In genomic region chr5:171387970-171388815, GRCh38 we compare ENCODE assay signal across 8 cellular contexts. TPM values are rescaled to one million over a fixed set of nuclear protein-coding genes. Genes with fewer than 3 reads are reported as not detected.
DNase-seq lines count a peak whose midpoint lies in the region; ATAC-seq and TF ChIP-seq lines count a peak whose summit lies in the region.

No MANE protein-coding gene starts in this region.

- peak; percentile 19 for TF ChIP-seq CTCF in DND-41 (IDR thresholded peaks at IDR 0.05; ENCODE audit: borderline replicate concordance, extremely low read depth, low read length, poor library complexity, severe bottlenecking)
- no peak for TF ChIP-seq CTCF in parathyroid adenoma (IDR thresholded peaks at IDR 0.05)
- no peak for TF ChIP-seq CTCF in tibial artery (IDR thresholded peaks at IDR 0.05)

- DNase-seq in DND-41 (peak; percentile 85), SKM-1 (lab: John Stamatoyannopoulos, UW; ENCODE audit: unreplicated experiment) (peak; percentile 38), Right ventricle myocardium inferior (ENCODE audit: missing footprints) (peak; percentile 88), tibial artery (peak; percentile 69 to 88)

- peak; percentile 53 for ATAC-seq in DND-41 (ENCODE audit: insufficient read depth, low read depth)
- ATAC-seq in GM21526 (IDR thresholded peaks at IDR 0.05; ENCODE audit: low FRiP score, unreplicated experiment) = peak; percentile 31
- ATAC-seq in Right ventricle myocardium inferior = peak; percentile 35

- intact Hi-C loops in Right ventricle myocardium inferior (cut with DNase I) = no loop called here
- intact Hi-C loops in tibial artery (cut with DNase I; ENCODE audit: low total_unique reads) = no loop called here

- no peak for TF ChIP-seq RAD21 in Ishikawa (IDR thresholded peaks at IDR 0.05; ENCODE audit: low read depth)

- H4K20me1 ChIP-seq in DND-41 (ENCODE audit: insufficient read depth, low read length) = peaks cover 54% of the 10 kb centered on the region

- H3K36me3 Mint-ChIP-seq in activated naive CD8-positive, alpha-beta T cell = peaks cover 36% of the 10 kb centered on the region

- H2AFZ ChIP-seq in DND-41 (ENCODE audit: low read depth, low read length) (peak overlapping the region; percentile 46; the same call in 1 of the 2 replicates), parathyroid adenoma (peak overlapping the region; percentile 83)

- H3K79me2 ChIP-seq in DND-41 (ENCODE audit: insufficient read depth, low read length) = peaks cover 68% of the 10 kb centered on the region
- H3K79me2 ChIP-seq in parathyroid adenoma = peaks cover 46% of the 10 kb centered on the region

- H3K9me3 Mint-ChIP-seq in activated naive CD8-positive, alpha-beta T cell (ENCODE audit: low read depth) = no peaks in the 10 kb centered on the region

- peak overlapping the region; percentile 74 for H3K4me2 ChIP-seq in DND-41 (ENCODE audit: insufficient read depth, low read length)
- H3K4me2 ChIP-seq in parathyroid adenoma (ENCODE audit: low read length) = peak overlapping the region; percentile 91

- no peaks in the 10 kb centered on the region for H3K27me3 ChIP-seq in DND-41 (ENCODE audit: insufficient read depth, low read length, poor library complexity)
- no peaks in the 10 kb centered on the region for H3K27me3 ChIP-seq in parathyroid adenoma (ENCODE audit: control insufficient read depth, insufficient read depth, low read length)
- H3K27me3 ChIP-seq in tibial artery = no peaks in the 10 kb centered on the region

- H3K9me3 ChIP-seq in DND-41 (ENCODE audit: insufficient read depth, low read length, severe bottlenecking) (no peaks in the 10 kb centered on the region), parathyroid adenoma (ENCODE audit: control insufficient read depth, low read length) (no peaks in the 10 kb centered on the region), tibial artery (no peaks in the 10 kb centered on the region)

- no peaks in the 10 kb centered on the region for H3K27me3 Mint-ChIP-seq in activated naive CD8-positive, alpha-beta T cell

- H3K4me3 ChIP-seq in DND-41 (ENCODE audit: low read depth in 1 of 2, low read length in 2 of 2) = peak overlapping the region; percentile 83 to 91
- H3K4me3 ChIP-seq in parathyroid adenoma (ENCODE audit: low read depth, low read length) = peak overlapping the region; percentile 94
- peak overlapping the region; percentile 73 to 88 for H3K4me3 ChIP-seq in tibial artery

- H3K27ac ChIP-seq in DND-41 (ENCODE audit: low read length) (peak overlapping the region; percentile 83), parathyroid adenoma (peak overlapping the region; percentile 86), tibial artery (peak overlapping the region; percentile 87 to 94)

- peak overlapping the region; percentile 100 for H3K27ac Mint-ChIP-seq in activated naive CD8-positive, alpha-beta T cell

- H3K4me1 Mint-ChIP-seq in activated naive CD8-positive, alpha-beta T cell (ENCODE audit: low read depth) = peaks cover 44% of the 10 kb centered on the region

- no peak for TF ChIP-seq EP300 in Ishikawa (IDR thresholded peaks at IDR 0.05; ENCODE audit: borderline replicate concordance)

- peaks cover 53% of the 10 kb centered on the region for H3K4me1 ChIP-seq in DND-41 (ENCODE audit: insufficient read depth, low read length)
- peaks cover 14% of the 10 kb centered on the region for H3K4me1 ChIP-seq in parathyroid adenoma
- H3K4me1 ChIP-seq in tibial artery = peaks cover 0 to 40% (median 18%) of the 10 kb centered on the region in 4 donors

- H3K9ac ChIP-seq in DND-41 (ENCODE audit: low read depth, low read length) (peak overlapping the region; percentile 83), parathyroid adenoma (peak overlapping the region; percentile 82)

- peak overlapping the region; percentile 97 for H3K4me3 Mint-ChIP-seq in activated naive CD8-positive, alpha-beta T cell

- H3K36me3 ChIP-seq in DND-41 (ENCODE audit: insufficient read depth, low read length) = peaks cover 53% of the 10 kb centered on the region
- no peaks in the 10 kb centered on the region for H3K36me3 ChIP-seq in parathyroid adenoma (ENCODE audit: control insufficient read depth, insufficient read depth, low read length)
- peaks cover 14 to 20% (median 18%) of the 10 kb centered on the region in 3 donors for H3K36me3 ChIP-seq in tibial artery

TF ChIP-seq in Ishikawa, 13 proteins besides CTCF, POLR2A, EP300 and RAD21:
- TF ChIP-seq ZBTB7A (IDR thresholded peaks at IDR 0.05; ENCODE audit: low read depth) = no peak
- TF ChIP-seq, protein P1, sequence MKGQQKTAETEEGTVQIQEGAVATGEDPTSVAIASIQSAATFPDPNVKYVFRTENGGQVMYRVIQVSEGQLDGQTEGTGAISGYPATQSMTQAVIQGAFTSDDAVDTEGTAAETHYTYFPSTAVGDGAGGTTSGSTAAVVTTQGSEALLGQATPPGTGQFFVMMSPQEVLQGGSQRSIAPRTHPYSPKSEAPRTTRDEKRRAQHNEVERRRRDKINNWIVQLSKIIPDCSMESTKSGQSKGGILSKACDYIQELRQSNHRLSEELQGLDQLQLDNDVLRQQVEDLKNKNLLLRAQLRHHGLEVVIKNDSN (IDR thresholded peaks at IDR 0.05) = peak; percentile 94
- TF ChIP-seq CEBPB (IDR thresholded peaks at IDR 0.05) = no peak
- TF ChIP-seq YY1 (IDR thresholded peaks at IDR 0.05; ENCODE audit: low read depth) = no peak
- TF ChIP-seq, protein P2, sequence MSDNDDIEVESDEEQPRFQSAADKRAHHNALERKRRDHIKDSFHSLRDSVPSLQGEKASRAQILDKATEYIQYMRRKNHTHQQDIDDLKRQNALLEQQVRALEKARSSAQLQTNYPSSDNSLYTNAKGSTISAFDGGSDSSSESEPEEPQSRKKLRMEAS (IDR thresholded peaks at IDR 0.05) = peak; percentile 100
- no peak for TF ChIP-seq FOXM1 (IDR thresholded peaks at IDR 0.05; ENCODE audit: borderline replicate concordance, low read depth)
- no peak for TF ChIP-seq NFIC (IDR thresholded peaks at IDR 0.05)
- TF ChIP-seq REST (IDR thresholded peaks at IDR 0.05; ENCODE audit: low read depth) = no peak
- TF ChIP-seq TCF12 (IDR thresholded peaks at IDR 0.05; ENCODE audit: low read depth) = peak; percentile 60; the same call in 1 of the 2 replicates
- no peak for TF ChIP-seq CREB1 (IDR thresholded peaks at IDR 0.05; ENCODE audit: low read depth)
- TF ChIP-seq EGR1 (IDR thresholded peaks at IDR 0.05) = no peak
- TF ChIP-seq TAF1 (IDR thresholded peaks at IDR 0.05; ENCODE audit: low read depth) = no peak; the same call in 1 of the 2 replicates
- no peak for TF ChIP-seq TEAD4 (IDR thresholded peaks at IDR 0.05)
TF ChIP-seq in Ishikawa: peak in this region for 3.

RNA-seq across cellular contexts. Expression of gene NPM1, which starts 0.5 kb away (rescaled TPM):
- 365 TPM for total RNA-seq in Right ventricle myocardium inferior

RNA-seq across cellular contexts. Expression of gene FGF18, which starts 31.3 kb away (rescaled TPM):
- 10.1 TPM for total RNA-seq in Right ventricle myocardium inferior

Comparison
In these comparisons a context has a peak if more than half of its experiments do, and no peak if none do; other contexts are left out.
1. Peak in every context shown above with its lines: DNase-seq, ATAC-seq, H3K4me3 ChIP-seq and H3K27ac ChIP-seq.
2. DNase-seq: peak in every context shown above with its lines; median percentile 88 in Right ventricle myocardium inferior; 85 in DND-41; 78 in tibial artery; 38 in SKM-1.